13 cellular contexts compared by ENCODE assay signal in the genomic region with DNA sequence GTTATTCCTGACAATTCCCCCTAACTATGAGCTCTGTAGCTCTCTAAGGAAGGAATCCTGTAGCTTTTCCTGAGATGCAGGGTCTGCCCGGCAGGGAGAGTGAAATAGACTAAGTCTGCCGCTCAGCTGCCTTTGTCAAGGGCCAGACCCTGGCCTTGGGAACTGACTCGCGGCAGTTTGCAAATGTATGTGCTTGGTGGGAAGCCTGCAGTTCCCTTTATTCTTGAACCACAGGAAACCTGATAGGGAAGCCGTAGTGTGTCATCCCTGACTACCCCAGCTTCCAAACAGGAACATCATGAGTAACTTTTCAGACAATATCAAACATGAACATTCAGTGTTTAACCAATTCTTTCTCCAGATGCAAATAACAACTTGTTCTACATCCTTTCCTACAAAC.
DNase-seq lines count a peak whose midpoint lies in the region; ATAC-seq and TF ChIP-seq lines count a peak whose summit lies in the region.
"Had no signal": no experiment of that assay in that cellular context is flagged by ENCODE, and none has a peak within 500 bp of the region (broad histone marks: within the 10 kb centered on the region; RNA-seq: fewer than 3 reads in every experiment).

No MANE protein-coding gene starts in this region.

- no peak overlapping the region for H3K27ac ChIP-seq in A673 (ENCODE audit: low read depth, low read length, poor library complexity, severe bottlenecking)
- H3K27ac ChIP-seq: suprapubic skin had no signal

- TF ChIP-seq CTCF in CD14-positive monocyte (IDR thresholded peaks at IDR 0.05) (no peak), A673 (conservative IDR thresholded peaks at IDR 0.05; ENCODE audit: low read depth, low read length) (no peak)

- peak; percentile 65 for DNase-seq in CD14-positive monocyte (ENCODE audit: low spot score)
- DNase-seq in MV-4-11 (lab: John Stamatoyannopoulos, UW), result peak; percentile 51
- no peak for DNase-seq in left lobe of liver (ENCODE audit: low spot score)
- no peak for DNase-seq in activated T-cell treated with anti-CD3 and anti-CD28 coated beads, Interleukin-2, amount 50 U/mL, for 1 hour
- no peak for DNase-seq in A673 (ENCODE audit: low spot score)
- DNase-seq: activated CD8-positive, alpha-beta memory T cell treated with anti-CD3 and anti-CD28 coated beads, Interleukin-2, amount 50 U/mL, for 4 hours; NCI-H446; stimulated activated CD4-positive, alpha-beta T cell treated with anti-CD3 and anti-CD28 coated beads, Interleukin-4, amount 100 ng/mL, for 4 hours had no signal

- peak overlapping the region in 1 of 2 donors; percentile 79 for H3K4me3 Mint-ChIP-seq in CD14-positive monocyte
- no peak overlapping the region for H3K4me3 Mint-ChIP-seq in dendritic cell treated with granulocyte-macrophage colony-stimulating factor and Interleukin-4, amounts not matched to agents 40 ng/mL and 50 ng/mL, for 4 days
- H3K4me3 Mint-ChIP-seq: T-helper 1 cell treated with Interleukin-12 subunit alpha and Interleukin-12 subunit beta and Interleukin-4 antibody, amounts not matched to agents 30 μg/mL and 1 μg/mL, for 36 hours had no signal

- H3K36me3 ChIP-seq in A673 (ENCODE audit: insufficient read depth, low read length, poor library complexity, severe bottlenecking), result no peaks in the 10 kb centered on the region
- H3K36me3 ChIP-seq: suprapubic skin had no signal

- peak overlapping the region in 3 of 7 donors; percentile 32 to 69 (median 57) for H3K27ac Mint-ChIP-seq in CD14-positive monocyte
- peak overlapping the region; percentile 46 for H3K27ac Mint-ChIP-seq in dendritic cell treated with granulocyte-macrophage colony-stimulating factor and Interleukin-4, amounts not matched to agents 40 ng/mL and 50 ng/mL, for 4 days
- H3K27ac Mint-ChIP-seq: T-helper 1 cell treated with Interleukin-12 subunit alpha and Interleukin-12 subunit beta and Interleukin-4 antibody, amounts not matched to agents 30 μg/mL and 1 μg/mL, for 36 hours had no signal

- intact Hi-C loops in CD14-positive monocyte (cut with micrococcal nuclease), result no loop called here
- intact Hi-C loops in dendritic cell treated with granulocyte-macrophage colony-stimulating factor and Interleukin-4, amounts not matched to agents 40 ng/mL and 50 ng/mL, for 4 days (cut with micrococcal nuclease), result no loop called here
- intact Hi-C loops in A673 (cut with micrococcal nuclease; ENCODE audit: unreplicated experiment), result no loop called here

- H3K4me3 ChIP-seq in A673 (ENCODE audit: low read depth, low read length, poor library complexity, severe bottlenecking), result no peak overlapping the region
- H3K4me3 ChIP-seq: suprapubic skin had no signal

- CTCF ChIA-PET in A673 (lab: Charles Lee), result no interaction called here

- ATAC-seq in left lobe of liver, result peak; percentile 14
- no peak for ATAC-seq in HG03520 (IDR thresholded peaks at IDR 0.05; ENCODE audit: unreplicated experiment)
- no peak for ATAC-seq in HG02938 (IDR thresholded peaks at IDR 0.05; ENCODE audit: unreplicated experiment)

- no peaks in the 10 kb centered on the region for H3K9me3 ChIP-seq in A673 (ENCODE audit: low read depth, low read length, poor library complexity, severe bottlenecking)
- H3K9me3 ChIP-seq: suprapubic skin had no signal

- H3K4me1 ChIP-seq in A673 (ENCODE audit: insufficient read depth, low read length, poor library complexity, severe bottlenecking), result no peaks in the 10 kb centered on the region
- H3K4me1 ChIP-seq: suprapubic skin had no signal

- peaks cover 0 to 3% of the 10 kb centered on the region in 2 donors for H3K36me3 Mint-ChIP-seq in CD14-positive monocyte
- peaks cover 1% of the 10 kb centered on the region for H3K36me3 Mint-ChIP-seq in dendritic cell treated with granulocyte-macrophage colony-stimulating factor and Interleukin-4, amounts not matched to agents 40 ng/mL and 50 ng/mL, for 4 days (ENCODE audit: low read depth)

- peaks cover 0 to 4% (median 1%) of the 10 kb centered on the region in 3 donors for H3K27me3 Mint-ChIP-seq in CD14-positive monocyte (ENCODE audit: low read depth in 3 of 3)
- peaks cover 1% of the 10 kb centered on the region for H3K27me3 Mint-ChIP-seq in dendritic cell treated with granulocyte-macrophage colony-stimulating factor and Interleukin-4, amounts not matched to agents 40 ng/mL and 50 ng/mL, for 4 days

- POLR2A ChIA-PET in A673 (lab: Charles Lee; ENCODE audit: low non-redundant PET), result no interaction called here

- H3K9me3 Mint-ChIP-seq in CD14-positive monocyte, result peaks cover under 1 to 10% (median 6%) of the 10 kb centered on the region in 7 donors
- H3K9me3 Mint-ChIP-seq in dendritic cell treated with granulocyte-macrophage colony-stimulating factor and Interleukin-4, amounts not matched to agents 40 ng/mL and 50 ng/mL, for 4 days, result peaks cover 16% of the 10 kb centered on the region
- H3K9me3 Mint-ChIP-seq: T-helper 1 cell treated with Interleukin-12 subunit alpha and Interleukin-12 subunit beta and Interleukin-4 antibody, amounts not matched to agents 30 μg/mL and 1 μg/mL, for 36 hours had no signal

- BruUV-seq in A673 (replicated peaks; lab: Mats Ljungman, UMichigan), result no TSS peak

- peaks cover 57% of the 10 kb centered on the region for H3K4me1 Mint-ChIP-seq in CD14-positive monocyte
- peaks cover 71% of the 10 kb centered on the region for H3K4me1 Mint-ChIP-seq in dendritic cell treated with granulocyte-macrophage colony-stimulating factor and Interleukin-4, amounts not matched to agents 40 ng/mL and 50 ng/mL, for 4 days (ENCODE audit: low read depth)

- H3K27me3 ChIP-seq in A673 (replicated peaks; ENCODE audit: insufficient read depth, low read depth, low read length, poor library complexity), result no peaks in the 10 kb centered on the region
- H3K27me3 ChIP-seq: suprapubic skin had no signal

Comparison
In these comparisons a context has a peak if more than half of its experiments do, and no peak if none do; other contexts are left out.
1. DNase-seq: peak in CD14-positive monocyte (single experiment) and MV-4-11 (single experiment); none in left lobe of liver (single experiment), activated T-cell treated with anti-CD3 and anti-CD28 coated beads, Interleukin-2, amount 50 U/mL, for 1 hour (single experiment) and A673 (single experiment).